Comparison of ENCODE assay signal across 1 cellular context in the genomic region with DNA sequence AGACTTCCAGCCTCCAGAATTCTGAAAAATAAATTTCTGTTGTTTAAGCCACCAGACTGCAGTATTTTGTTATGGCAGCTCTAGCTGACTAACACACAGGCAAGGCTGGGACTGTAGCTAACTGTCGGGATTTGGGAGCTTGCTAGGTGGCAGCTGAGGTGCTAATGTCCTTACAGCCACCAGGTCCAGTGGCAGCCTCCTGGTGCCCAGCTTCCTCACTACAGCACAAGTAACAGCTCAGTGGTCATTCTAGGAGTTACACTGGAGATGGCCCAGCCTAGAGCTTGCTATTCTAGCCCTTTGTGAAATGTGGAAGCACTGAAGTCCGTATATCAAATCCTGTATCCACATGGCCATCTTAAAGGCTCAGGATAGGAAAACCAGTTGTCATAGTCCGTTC.
TF ChIP-seq lines count a peak whose summit lies in the region.

No MANE protein-coding gene starts in this region.

TF ChIP-seq in HCT116, 20 proteins besides CTCF, POLR2A, EP300 and RAD21:
- TF ChIP-seq YY1 (IDR thresholded peaks at IDR 0.05; ENCODE audit: extremely low read depth, insufficient replicate concordance, low read depth, low read length) (no peak), FOSL1 (IDR thresholded peaks at IDR 0.05; ENCODE audit: low read depth) (no peak), MAX (IDR thresholded peaks at IDR 0.05) (no peak)
